ENCODE assay signal across 30 cellular contexts in the genomic region with DNA sequence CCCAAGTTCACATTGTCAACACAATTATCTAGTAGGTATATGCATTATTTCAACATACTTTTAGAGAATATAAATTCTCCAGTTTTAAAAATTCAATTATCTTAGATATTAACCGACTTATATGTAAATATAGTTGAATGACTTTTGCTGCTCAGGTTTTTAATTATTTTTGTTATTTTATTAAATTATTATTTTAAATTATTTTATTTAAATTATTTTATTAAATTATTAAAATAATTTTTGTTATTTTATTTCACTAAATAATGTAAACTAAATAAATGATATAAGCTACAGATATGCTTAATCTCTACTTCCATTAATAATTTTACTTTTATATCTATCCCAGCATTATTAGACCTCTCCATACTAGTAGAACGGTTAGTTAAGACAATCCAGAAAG.
"Had no signal": no experiment of that assay in that cellular context is flagged by ENCODE, and none has a peak within 500 bp of the region (broad histone marks: within the 10 kb centered on the region; RNA-seq: fewer than 3 reads in every experiment).

No MANE protein-coding gene starts in this region.

- H3K27me3 ChIP-seq: body of pancreas, colonic mucosa, gastroesophageal sphincter, heart right ventricle had no signal

- H3K36me3 Mint-ChIP-seq: activated naive CD8-positive, alpha-beta T cell had no signal

- H3K27ac Mint-ChIP-seq: activated B cell treated with CpG ODN at 0.5 μM for 24 hours; activated CD8-positive, alpha-beta T cell treated with anti-CD3 and anti-CD28 coated beads for 36 hours; activated naive CD8-positive, alpha-beta T cell; activated T-helper 17 cell treated with anti-CD3 and anti-CD28 coated beads, Interleukin-2, amount 50 U/mL, for 72 hours; T-helper 17 cell; T-helper 2 cell treated with Interferon-gamma antibody and Interleukin-4, amounts not matched to agents 5 μg/mL and 100 μg/mL, for 36 hours had no signal

- H3K27ac ChIP-seq: body of pancreas, colonic mucosa, gastroesophageal sphincter, heart right ventricle, VCaP had no signal

- H3K4me1 ChIP-seq: body of pancreas, colonic mucosa, gastroesophageal sphincter, heart right ventricle had no signal

- H3K4me3 ChIP-seq: body of pancreas, colonic mucosa, gastroesophageal sphincter, heart right ventricle had no signal

- H3K36me3 ChIP-seq: colonic mucosa, gastroesophageal sphincter, heart right ventricle had no signal

- DNase-seq: activated B cell treated with CpG ODN at 0.5 μM for 24 hours; activated CD4-positive, alpha-beta T cell treated with anti-CD3 and anti-CD28 coated beads for 48 hours; activated CD4-positive, alpha-beta T cell treated with anti-CD3 and anti-CD28 coated beads, Interleukin-2, amount 50 U/mL, for 1 hour; activated CD4-positive, alpha-beta T cell treated with anti-CD3 and anti-CD28 coated beads, Interleukin-2, amount 50 U/mL, for 48 hours; activated CD8-positive, alpha-beta memory T cell treated with anti-CD3 and anti-CD28 coated beads for 24 hours; activated CD8-positive, alpha-beta T cell treated with anti-CD3 and anti-CD28 coated beads for 36 hours; activated effector memory CD4-positive, alpha-beta T cell treated with Interleukin-2 at 50 U/mL for 16 hours; activated gamma-delta T cell treated with Interleukin-2 at 50 U/mL for 16 hours; activated naive CD4-positive, alpha-beta T cell treated with anti-CD3 and anti-CD28 coated beads, Interleukin-2, amount 50 U/mL, for 16 hours; activated naive CD4-positive, alpha-beta T cell treated with Interleukin-2 at 50 U/mL for 16 hours; activated T-cell treated with anti-CD3 and anti-CD28 coated beads, Interleukin-2, amount 50 U/mL, for 4 hours; amniotic stem cell; anterior cingulate cortex; body of pancreas; caudate nucleus; colonic mucosa; effector CD8-positive, alpha-beta T cell; foreskin fibroblast; heart right ventricle; SW 1271; T-helper 1 cell; T-helper 17 cell; T1000 had no signal

- H3K4me3 Mint-ChIP-seq: activated B cell treated with CpG ODN at 0.5 μM for 24 hours; activated CD8-positive, alpha-beta T cell treated with anti-CD3 and anti-CD28 coated beads for 36 hours; activated naive CD8-positive, alpha-beta T cell; activated T-cell treated with anti-CD3 and anti-CD28 coated beads, Interleukin-2, amount 50 U/mL, for 4 hours; activated T-helper 17 cell treated with anti-CD3 and anti-CD28 coated beads, Interleukin-2, amount 50 U/mL, for 72 hours; T-helper 17 cell; T-helper 2 cell treated with Interferon-gamma antibody and Interleukin-4, amounts not matched to agents 5 μg/mL and 100 μg/mL, for 36 hours had no signal

- H3K9me3 Mint-ChIP-seq: activated B cell treated with CpG ODN at 0.5 μM for 24 hours; activated CD8-positive, alpha-beta T cell treated with anti-CD3 and anti-CD28 coated beads for 36 hours; activated T-cell treated with anti-CD3 and anti-CD28 coated beads, Interleukin-2, amount 50 U/mL, for 4 hours; activated T-helper 17 cell treated with anti-CD3 and anti-CD28 coated beads, Interleukin-2, amount 50 U/mL, for 72 hours; T-helper 2 cell treated with Interferon-gamma antibody and Interleukin-4, amounts not matched to agents 5 μg/mL and 100 μg/mL, for 36 hours had no signal

- H3K27me3 Mint-ChIP-seq: activated B cell treated with CpG ODN at 0.5 μM for 24 hours; activated CD8-positive, alpha-beta T cell treated with anti-CD3 and anti-CD28 coated beads for 36 hours; activated naive CD8-positive, alpha-beta T cell; activated T-helper 17 cell treated with anti-CD3 and anti-CD28 coated beads, Interleukin-2, amount 50 U/mL, for 72 hours; T-helper 17 cell had no signal

- ATAC-seq: activated CD4-positive, CD25-positive, alpha-beta regulatory T cell treated with anti-CD3 and anti-CD28 coated beads, Interleukin-2, amount 50 U/mL, for 24 hours; activated CD8-positive, alpha-beta T cell treated with anti-CD3 and anti-CD28 coated beads for 36 hours; activated T-cell treated with anti-CD3 and anti-CD28 coated beads, Interleukin-2, amount 50 U/mL, for 4 hours; activated T-helper 17 cell treated with anti-CD3 and anti-CD28 coated beads, Interleukin-2, amount 50 U/mL, for 72 hours; body of pancreas; esophagus mucosa; gastroesophageal sphincter; heart right ventricle; T-helper 17 cell had no signal

- H3K4me1 Mint-ChIP-seq: activated B cell treated with CpG ODN at 0.5 μM for 24 hours; activated T-helper 17 cell treated with anti-CD3 and anti-CD28 coated beads, Interleukin-2, amount 50 U/mL, for 72 hours; T-helper 17 cell had no signal

- H3K9me3 ChIP-seq: body of pancreas, colonic mucosa, gastroesophageal sphincter, heart right ventricle had no signal
